ENCODE assay signal across 2 cellular contexts in genomic region chr2:197920581-197921213, GRCh38.
A peak's percentile ranks its signal among the peaks of the same experiment; 100 is the strongest.
TF ChIP-seq lines count a peak whose summit lies in the region.

No MANE protein-coding gene starts in this region.

TF ChIP-seq in HepG2, 621 proteins besides CTCF, POLR2A, EP300 and RAD21 (continued from another document):
- TF ChIP-seq LRRFIP1 (CRISPR knock-in tag; conservative IDR thresholded peaks at IDR 0.05) (no peak), FOXO4 (CRISPR knock-in tag; conservative IDR thresholded peaks at IDR 0.05) (no peak), NFE2L2 (IDR thresholded peaks at IDR 0.05; ENCODE audit: low read length) (peak; percentile 25), NFKBIZ (CRISPR knock-in tag; IDR thresholded peaks at IDR 0.05) (no peak), TBP (CRISPR knock-in tag; IDR thresholded peaks at IDR 0.05) (no peak)

TF ChIP-seq in K562, 482 proteins besides CTCF, POLR2A, EP300 and RAD21 (continued from another document):
- TF ChIP-seq VEZF1 (CRISPR knock-in tag; IDR thresholded peaks at IDR 0.05) (no peak), C11orf30 (IDR thresholded peaks at IDR 0.05; ENCODE audit: low read depth) (0 out of 2 replicates have a peak, but pooled peaks have one; percentile 4), FOS (IDR thresholded peaks at IDR 0.05; ENCODE audit: extremely low read depth, insufficient read length) (no peak), ZBTB12 (CRISPR knock-in tag; IDR thresholded peaks at IDR 0.05) (no peak), NFIC (IDR thresholded peaks at IDR 0.05) (0 out of 2 replicates have a peak, but pooled peaks have one; percentile 5), JUN (IDR thresholded peaks at IDR 0.05; ENCODE audit: borderline replicate concordance, low read depth, low read length) (no peak), JUN (CRISPR knock-in tag; IDR thresholded peaks at IDR 0.05; ENCODE audit: borderline replicate concordance) (no peak), ADNP (tag; IDR thresholded peaks at IDR 0.05) (no peak), MYNN (IDR thresholded peaks at IDR 0.05) (no peak), MYNN (CRISPR knock-in tag; IDR thresholded peaks at IDR 0.05) (no peak), SIX5 (IDR thresholded peaks at IDR 0.05; ENCODE audit: borderline replicate concordance in 1 of 2, insufficient read depth in 1 of 2, low read depth in 1 of 2, low read length in 2 of 2) (no peak), MAFG (tag; conservative IDR thresholded peaks at IDR 0.05) (0 out of 2 replicates have a peak, but pooled peaks have one; percentile 25), RCOR1 (IDR thresholded peaks at IDR 0.05; ENCODE audit: borderline replicate concordance in 1 of 2, low read depth in 2 of 2, low read length in 2 of 2) (no peak), XRCC5 (IDR thresholded peaks at IDR 0.05; ENCODE audit: low read depth, low read length) (no peak), ZFX (CRISPR knock-in tag; IDR thresholded peaks at IDR 0.05) (no peak), PHF8 (IDR thresholded peaks at IDR 0.05; ENCODE audit: borderline replicate concordance, low read length) (no peak)
